In the genomic region with DNA sequence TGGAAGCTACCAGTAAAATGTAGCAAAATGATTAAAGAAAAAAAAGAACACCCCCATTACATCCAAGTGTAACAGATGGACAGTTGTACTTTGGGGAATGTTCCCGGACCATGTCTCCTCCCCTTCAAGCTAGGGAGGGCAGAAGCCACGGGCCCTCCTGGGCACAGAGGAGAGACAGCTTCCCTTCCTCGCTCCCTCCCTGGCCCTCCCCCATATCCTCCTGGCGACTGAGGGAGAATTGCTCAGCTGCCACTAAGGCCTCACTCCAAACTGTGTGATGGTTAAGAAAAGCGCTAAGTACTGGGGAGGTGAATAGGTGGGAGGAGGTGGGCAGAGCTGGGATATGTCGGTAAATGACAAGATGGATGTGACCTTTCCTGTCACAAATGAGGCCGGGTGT, we compare ENCODE assay signal across 1 cellular context.
TF ChIP-seq lines count a peak whose summit lies in the region.

No MANE protein-coding gene starts in this region.

TF ChIP-seq in GM23338, 12 proteins besides CTCF, POLR2A, EP300 and RAD21 (continued from another document):
- TF ChIP-seq, protein P1, sequence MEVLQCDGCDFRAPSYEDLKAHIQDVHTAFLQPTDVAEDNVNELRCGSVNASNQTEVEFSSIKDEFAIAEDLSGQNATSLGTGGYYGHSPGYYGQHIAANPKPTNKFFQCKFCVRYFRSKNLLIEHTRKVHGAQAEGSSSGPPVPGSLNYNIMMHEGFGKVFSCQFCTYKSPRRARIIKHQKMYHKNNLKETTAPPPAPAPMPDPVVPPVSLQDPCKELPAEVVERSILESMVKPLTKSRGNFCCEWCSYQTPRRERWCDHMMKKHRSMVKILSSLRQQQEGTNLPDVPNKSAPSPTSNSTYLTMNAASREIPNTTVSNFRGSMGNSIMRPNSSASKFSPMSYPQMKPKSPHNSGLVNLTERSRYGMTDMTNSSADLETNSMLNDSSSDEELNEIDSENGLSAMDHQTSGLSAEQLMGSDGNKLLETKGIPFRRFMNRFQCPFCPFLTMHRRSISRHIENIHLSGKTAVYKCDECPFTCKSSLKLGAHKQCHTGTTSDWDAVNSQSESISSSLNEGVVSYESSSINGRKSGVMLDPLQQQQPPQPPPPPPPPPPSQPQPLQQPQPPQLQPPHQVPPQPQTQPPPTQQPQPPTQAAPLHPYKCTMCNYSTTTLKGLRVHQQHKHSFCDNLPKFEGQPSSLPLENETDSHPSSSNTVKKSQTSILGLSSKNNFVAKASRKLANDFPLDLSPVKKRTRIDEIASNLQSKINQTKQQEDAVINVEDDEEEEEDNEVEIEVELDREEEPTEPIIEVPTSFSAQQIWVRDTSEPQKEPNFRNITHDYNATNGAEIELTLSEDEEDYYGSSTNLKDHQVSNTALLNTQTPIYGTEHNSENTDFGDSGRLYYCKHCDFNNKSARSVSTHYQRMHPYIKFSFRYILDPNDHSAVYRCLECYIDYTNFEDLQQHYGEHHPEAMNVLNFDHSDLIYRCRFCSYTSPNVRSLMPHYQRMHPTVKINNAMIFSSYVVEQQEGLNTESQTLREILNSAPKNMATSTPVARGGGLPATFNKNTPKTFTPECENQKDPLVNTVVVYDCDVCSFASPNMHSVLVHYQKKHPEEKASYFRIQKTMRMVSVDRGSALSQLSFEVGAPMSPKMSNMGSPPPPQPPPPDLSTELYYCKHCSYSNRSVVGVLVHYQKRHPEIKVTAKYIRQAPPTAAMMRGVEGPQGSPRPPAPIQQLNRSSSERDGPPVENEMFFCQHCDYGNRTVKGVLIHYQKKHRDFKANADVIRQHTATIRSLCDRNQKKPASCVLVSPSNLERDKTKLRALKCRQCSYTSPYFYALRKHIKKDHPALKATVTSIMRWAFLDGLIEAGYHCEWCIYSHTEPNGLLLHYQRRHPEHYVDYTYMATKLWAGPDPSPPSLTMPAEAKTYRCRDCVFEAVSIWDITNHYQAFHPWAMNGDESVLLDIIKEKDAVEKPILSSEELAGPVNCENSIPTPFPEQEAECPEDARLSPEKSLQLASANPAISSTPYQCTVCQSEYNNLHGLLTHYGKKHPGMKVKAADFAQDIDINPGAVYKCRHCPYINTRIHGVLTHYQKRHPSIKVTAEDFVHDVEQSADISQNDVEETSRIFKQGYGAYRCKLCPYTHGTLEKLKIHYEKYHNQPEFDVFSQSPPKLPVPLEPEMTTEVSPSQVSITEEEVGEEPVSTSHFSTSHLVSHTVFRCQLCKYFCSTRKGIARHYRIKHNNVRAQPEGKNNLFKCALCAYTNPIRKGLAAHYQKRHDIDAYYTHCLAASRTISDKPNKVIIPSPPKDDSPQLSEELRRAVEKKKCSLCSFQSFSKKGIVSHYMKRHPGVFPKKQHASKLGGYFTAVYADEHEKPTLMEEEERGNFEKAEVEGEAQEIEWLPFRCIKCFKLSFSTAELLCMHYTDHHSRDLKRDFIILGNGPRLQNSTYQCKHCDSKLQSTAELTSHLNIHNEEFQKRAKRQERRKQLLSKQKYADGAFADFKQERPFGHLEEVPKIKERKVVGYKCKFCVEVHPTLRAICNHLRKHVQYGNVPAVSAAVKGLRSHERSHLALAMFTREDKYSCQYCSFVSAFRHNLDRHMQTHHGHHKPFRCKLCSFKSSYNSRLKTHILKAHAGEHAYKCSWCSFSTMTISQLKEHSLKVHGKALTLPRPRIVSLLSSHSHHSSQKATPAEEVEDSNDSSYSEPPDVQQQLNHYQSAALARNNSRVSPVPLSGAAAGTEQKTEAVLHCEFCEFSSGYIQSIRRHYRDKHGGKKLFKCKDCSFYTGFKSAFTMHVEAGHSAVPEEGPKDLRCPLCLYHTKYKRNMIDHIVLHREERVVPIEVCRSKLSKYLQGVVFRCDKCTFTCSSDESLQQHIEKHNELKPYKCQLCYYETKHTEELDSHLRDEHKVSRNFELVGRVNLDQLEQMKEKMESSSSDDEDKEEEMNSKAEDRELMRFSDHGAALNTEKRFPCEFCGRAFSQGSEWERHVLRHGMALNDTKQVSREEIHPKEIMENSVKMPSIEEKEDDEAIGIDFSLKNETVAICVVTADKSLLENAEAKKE (CRISPR knock-in tag; IDR thresholded peaks at IDR 0.05) = no peak
- no peak for TF ChIP-seq ZNF114 (CRISPR knock-in tag; IDR thresholded peaks at IDR 0.05)
TF ChIP-seq in GM23338: peak in this region for 0.
